ENCODE assay signal across 10 cellular contexts in genomic region chr13:75704942-75705320, GRCh38.
DNase-seq lines count a peak whose midpoint lies in the region; ATAC-seq, FAIRE-seq and TF ChIP-seq lines count a peak whose summit lies in the region.
"Had no signal": no experiment of that assay in that cellular context is flagged by ENCODE, and none has a peak within 500 bp of the region (broad histone marks: within the 10 kb centered on the region; RNA-seq: fewer than 3 reads in every experiment).

No MANE protein-coding gene starts in this region.

- no peak overlapping the region for H3K9ac ChIP-seq in kidney (ENCODE audit: low read length in 2 of 2)

- no peaks in the 10 kb centered on the region for H3K27me3 Mint-ChIP-seq in T-helper 17 cell
- H3K27me3 Mint-ChIP-seq in activated T-cell treated with anti-CD3 and anti-CD28 coated beads, Interleukin-2, amount 50 U/mL, for 24 hours: no peaks in the 10 kb centered on the region

- DNase-seq in NCI-H345 (lab: John Stamatoyannopoulos, UW) (peak; percentile 33), NCI-H345 treated with DMSO at 0.1 percent for 48 hours (lab: John Stamatoyannopoulos, UW; ENCODE audit: unreplicated experiment) (no peak), T-helper 17 cell (no peak), kidney (peak; percentile 72), upper lobe of left lung (peak in 1 of 2 donors; percentile 87)
- no peak for DNase-seq in activated T-cell treated with anti-CD3 and anti-CD28 coated beads, Interleukin-2, amount 50 U/mL, for 24 hours
- DNase-seq: NCI-H1694 treated with DMSO at 0.1 percent for 48 hours had no signal

- H3K27ac ChIP-seq in kidney (ENCODE audit: low read depth in 2 of 2, low read length in 2 of 2) (no peak overlapping the region), upper lobe of left lung (peak overlapping the region; percentile 53 to 82 (median 71))

- intact Hi-C loops in kidney (cut with DNase I): no loop called here

- no peaks in the 10 kb centered on the region for H3K36me3 ChIP-seq in kidney (ENCODE audit: control insufficient read depth in 1 of 2, insufficient read depth in 2 of 2, low read length in 2 of 2)
- no peaks in the 10 kb centered on the region for H3K36me3 ChIP-seq in upper lobe of left lung

- no peaks in the 10 kb centered on the region for H3K9me3 ChIP-seq in T-helper 17 cell (ENCODE audit: control insufficient read depth, low read length, poor library complexity, severe bottlenecking)
- H3K9me3 ChIP-seq in kidney (ENCODE audit: control insufficient read depth in 1 of 2, low read length in 2 of 2): no peaks in the 10 kb centered on the region
- H3K9me3 ChIP-seq in upper lobe of left lung: no peaks in the 10 kb centered on the region

- no peak for TF ChIP-seq POLR2A in upper lobe of left lung (IDR thresholded peaks at IDR 0.05)

- TF ChIP-seq EP300 in upper lobe of left lung (IDR thresholded peaks at IDR 0.05): peak in 1 of 4 donors; percentile 19

- FAIRE-seq in kidney (lab: Jason Lieb, UNC): no peak
- FAIRE-seq: GM12892 had no signal

- peak overlapping the region; percentile 39 for H3K27ac Mint-ChIP-seq in T-helper 17 cell
- H3K27ac Mint-ChIP-seq in activated T-cell treated with anti-CD3 and anti-CD28 coated beads, Interleukin-2, amount 50 U/mL, for 24 hours: no peak overlapping the region

- peaks cover 0 to 4% of the 10 kb centered on the region in 2 donors for H3K4me1 ChIP-seq in kidney (ENCODE audit: control insufficient read depth in 1 of 2, insufficient read depth in 1 of 2, low read depth in 1 of 2, low read length in 2 of 2)
- H3K4me1 ChIP-seq in upper lobe of left lung: peaks cover 0 to 16% (median 6%) of the 10 kb centered on the region in 4 donors

- ATAC-seq in T-helper 17 cell (no peak), upper lobe of left lung (ENCODE audit: low FRiP score in 2 of 2) (peak; percentile 76 to 94), HG02885 (IDR thresholded peaks at IDR 0.05; ENCODE audit: poor library complexity, unreplicated experiment) (no peak), HG02759 (IDR thresholded peaks at IDR 0.05; ENCODE audit: unreplicated experiment) (no peak)

- no peaks in the 10 kb centered on the region for H3K36me3 Mint-ChIP-seq in T-helper 17 cell (ENCODE audit: low read depth)
- H3K36me3 Mint-ChIP-seq in activated T-cell treated with anti-CD3 and anti-CD28 coated beads, Interleukin-2, amount 50 U/mL, for 24 hours (ENCODE audit: low read depth): no peaks in the 10 kb centered on the region

- TF ChIP-seq CTCF in kidney (IDR thresholded peaks at IDR 0.05; ENCODE audit: borderline replicate concordance, extremely low read depth, insufficient read depth): no peak
- TF ChIP-seq CTCF in upper lobe of left lung (IDR thresholded peaks at IDR 0.05): peak in 1 of 6 experiments; percentile 34

- no peaks in the 10 kb centered on the region for H3K27me3 ChIP-seq in upper lobe of left lung

- H3K4me3 Mint-ChIP-seq in T-helper 17 cell: no peak overlapping the region
- no peak overlapping the region for H3K4me3 Mint-ChIP-seq in activated T-cell treated with anti-CD3 and anti-CD28 coated beads, Interleukin-2, amount 50 U/mL, for 24 hours

- H3K4me3 ChIP-seq in kidney (ENCODE audit: low read length in 2 of 2) (no peak overlapping the region), upper lobe of left lung (no peak overlapping the region)

- peaks cover 7% of the 10 kb centered on the region for H3K4me1 Mint-ChIP-seq in T-helper 17 cell
- H3K4me1 Mint-ChIP-seq in activated T-cell treated with anti-CD3 and anti-CD28 coated beads, Interleukin-2, amount 50 U/mL, for 24 hours (ENCODE audit: low read depth): peaks cover 16% of the 10 kb centered on the region

- H3K9me3 Mint-ChIP-seq in activated T-cell treated with anti-CD3 and anti-CD28 coated beads, Interleukin-2, amount 50 U/mL, for 24 hours: no peaks in the 10 kb centered on the region

- 62 to 66% methylated on average over 10 of the region's 10 CpGs for WGBS in upper lobe of left lung, 2 donors

Comparison
In these comparisons a context has a peak if more than half of its experiments do, and no peak if none do; other contexts are left out.
1. DNase-seq: peak in NCI-H345 (single experiment) and kidney (single experiment); none in NCI-H345 treated with DMSO at 0.1 percent for 48 hours (single experiment), T-helper 17 cell (0 of 3) and activated T-cell treated with anti-CD3 and anti-CD28 coated beads, Interleukin-2, amount 50 U/mL, for 24 hours (single experiment).
2. ATAC-seq: peak in upper lobe of left lung (2 of 2); none in T-helper 17 cell (single experiment), HG02885 (single experiment) and HG02759 (single experiment).
3. H3K27ac ChIP-seq: peak in upper lobe of left lung (4 of 4); none in kidney (0 of 2).